8 cellular contexts compared by ENCODE assay signal in the genomic region with DNA sequence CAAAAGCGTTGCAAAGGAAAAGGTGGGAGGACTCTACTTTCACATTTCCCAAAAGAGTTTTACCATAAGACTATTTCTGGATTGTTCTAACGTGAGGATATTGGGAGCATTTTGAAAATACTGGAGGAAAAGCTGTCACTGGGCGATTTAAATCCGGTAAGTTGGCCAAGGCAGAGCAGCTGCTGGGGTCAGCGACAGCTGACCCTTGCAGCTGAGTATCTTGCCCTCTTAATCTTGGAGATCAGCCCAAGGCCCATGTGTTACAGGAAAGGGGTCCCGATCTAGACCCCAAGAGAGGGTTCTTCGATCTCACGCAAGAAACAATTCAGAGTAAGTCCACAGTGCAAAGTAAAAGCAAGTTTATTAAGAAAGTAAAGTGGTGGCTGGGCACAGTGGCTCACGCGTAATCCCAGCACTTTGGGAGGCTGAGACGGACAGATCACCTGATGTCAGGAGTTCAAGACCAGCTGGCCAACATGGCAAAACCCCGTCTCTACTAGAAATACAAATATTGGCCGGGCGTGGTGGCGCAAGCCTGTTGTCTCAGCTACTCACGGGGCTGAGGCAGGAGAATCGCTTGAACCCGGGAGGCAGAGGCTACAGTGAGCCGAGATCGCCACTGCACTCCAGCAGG. TPM values are rescaled to one million over a fixed set of nuclear protein-coding genes. Genes with fewer than 3 reads are reported as not detected.
DNase-seq lines count a peak whose midpoint lies in the region; ATAC-seq, FAIRE-seq and TF ChIP-seq lines count a peak whose summit lies in the region.

No MANE protein-coding gene starts in this region.

- H3K14ac ChIP-seq in neuronal stem cell (ENCODE audit: low read length) = no peak overlapping the region

- H3K4me1 ChIP-seq in CD4-positive, alpha-beta memory T cell (ENCODE audit: insufficient read depth, low read length) = peaks cover 48% of the 10 kb centered on the region
- H3K4me1 ChIP-seq in OCI-LY7 (ENCODE audit: insufficient read depth, low read length, poor library complexity, severe bottlenecking) (peaks cover 22% of the 10 kb centered on the region), esophagus muscularis mucosa (peaks cover 26 to 65% (median 47%) of the 10 kb centered on the region in 4 donors), neuronal stem cell (ENCODE audit: control insufficient read depth in 2 of 2, insufficient read depth in 1 of 2, low read depth in 1 of 2, low read length in 2 of 2) (peaks cover 10 to 28% of the 10 kb centered on the region in 2 donors)

- no peak overlapping the region for H3K18ac ChIP-seq in neuronal stem cell (ENCODE audit: low read length)

- H3K9me2 ChIP-seq in OCI-LY7 (ENCODE audit: insufficient read depth, low read length) = no peaks in the 10 kb centered on the region

- no peaks in the 10 kb centered on the region for H3K79me1 ChIP-seq in neuronal stem cell (ENCODE audit: low read depth, low read length)

- H2BK5ac ChIP-seq in neuronal stem cell (ENCODE audit: low read length) = no peak overlapping the region

- ATAC-seq in GM21390 (IDR thresholded peaks at IDR 0.05; ENCODE audit: unreplicated experiment) (no peak), GM18858 (IDR thresholded peaks at IDR 0.05; ENCODE audit: unreplicated experiment) (no peak)

- peak overlapping the region; percentile 87 to 96 for H3K4me3 ChIP-seq in CD4-positive, alpha-beta memory T cell (ENCODE audit: low read length in 2 of 2)
- H3K4me3 ChIP-seq in OCI-LY7 (ENCODE audit: low read depth, low read length, poor library complexity, severe bottlenecking) (peak overlapping the region; percentile 87), esophagus muscularis mucosa (peak overlapping the region; percentile 75 to 95 (median 89)), neuronal stem cell (ENCODE audit: low read length in 2 of 2) (peak overlapping the region in 1 of 2 donors; percentile 51)

- no peaks in the 10 kb centered on the region for H3K9me3 ChIP-seq in CD4-positive, alpha-beta memory T cell (ENCODE audit: control insufficient read depth in 1 of 2, low read length in 2 of 2)
- no peaks in the 10 kb centered on the region for H3K9me3 ChIP-seq in OCI-LY7 (ENCODE audit: low read length)
- no peaks in the 10 kb centered on the region for H3K9me3 ChIP-seq in esophagus muscularis mucosa
- no peaks in the 10 kb centered on the region for H3K9me3 ChIP-seq in neuronal stem cell (replicated peaks in 1 of 2; ENCODE audit: control insufficient read depth in 2 of 2, insufficient read depth in 1 of 2, low read depth in 1 of 2, low read length in 2 of 2)

- H4K8ac ChIP-seq in neuronal stem cell (ENCODE audit: low read depth, low read length) = no peak overlapping the region

- no peak for TF ChIP-seq CTCF in OCI-LY7 (conservative IDR thresholded peaks at IDR 0.05; ENCODE audit: low read length)
- TF ChIP-seq CTCF in esophagus muscularis mucosa (IDR thresholded peaks at IDR 0.05) = no peak

- no peak overlapping the region for H3K4ac ChIP-seq in neuronal stem cell (ENCODE audit: low read length)

- no peaks in the 10 kb centered on the region for H3K27me3 Mint-ChIP-seq in CD4-positive, alpha-beta memory T cell

- no peak overlapping the region for H2BK15ac ChIP-seq in neuronal stem cell (ENCODE audit: low read length)

- TF ChIP-seq EP300 in esophagus muscularis mucosa (IDR thresholded peaks at IDR 0.05) = no peak

- 38% methylated on average over 20 of the region's 20 CpGs for WGBS in esophagus muscularis mucosa
- WGBS in neuronal stem cell (ENCODE audit: extremely low coverage in 2 of 2, insufficient read length in 2 of 2, insufficient replicate concordance in 1 of 2), 2 donors = no CpG with 5 or more reads among the region's 20 CpGs

- intact Hi-C loops in CD4-positive, alpha-beta memory T cell (cut with micrococcal nuclease) = loop anchor here (1.0 kb wide), 4 partner anchors 62 to 217 kb away; partner anchors contain the start of gene PTCD3
- intact Hi-C loops in OCI-LY7 (cut with micrococcal nuclease; ENCODE audit: unreplicated experiment) = loop anchor here (1.0 to 10.0 kb wide), 4 partner anchors 62 to 191 kb away; no protein-coding TSS in a partner anchor
- intact Hi-C loops in esophagus muscularis mucosa (cut with DNase I) = loop anchor here (5.0 kb wide), 2 partner anchors 62 to 108 kb away; no protein-coding TSS in a partner anchor

- H3K9ac ChIP-seq in neuronal stem cell (ENCODE audit: low read depth, low read length, poor library complexity) = no peak overlapping the region

- H4K20me1 ChIP-seq in OCI-LY7 (ENCODE audit: insufficient read depth, low read length) = no peaks in the 10 kb centered on the region

- H2BK120ac ChIP-seq in neuronal stem cell (ENCODE audit: low read depth, low read length) = no peak overlapping the region

- H3K27ac ChIP-seq in CD4-positive, alpha-beta memory T cell (ENCODE audit: low read depth, low read length) = peak overlapping the region; percentile 60
- H3K27ac ChIP-seq in OCI-LY7 (ENCODE audit: low read depth, low read length, poor library complexity, severe bottlenecking) (no peak overlapping the region), esophagus muscularis mucosa (replicated peaks in 1 of 4) (peak overlapping the region; percentile 88 to 95 (median 88)), neuronal stem cell (replicated peaks; ENCODE audit: low read length) (no peak overlapping the region)

- no peaks in the 10 kb centered on the region for H3K27me3 ChIP-seq in CD4-positive, alpha-beta memory T cell (ENCODE audit: insufficient read depth, low read length)
- no peaks in the 10 kb centered on the region for H3K27me3 ChIP-seq in esophagus muscularis mucosa
- peaks cover 0 to 41% (median 18%) of the 10 kb centered on the region in 3 experiments for H3K27me3 ChIP-seq in neuronal stem cell (ENCODE audit: control insufficient read depth in 3 of 3, insufficient read depth in 3 of 3, low read depth in 1 of 3, low read length in 3 of 3)

- no peaks in the 10 kb centered on the region for H3K36me3 ChIP-seq in CD4-positive, alpha-beta memory T cell (ENCODE audit: insufficient read depth, low read length)
- H3K36me3 ChIP-seq in OCI-LY7 (ENCODE audit: insufficient read depth, low read length) (no peaks in the 10 kb centered on the region), esophagus muscularis mucosa (no peaks in the 10 kb centered on the region), neuronal stem cell (replicated peaks in 1 of 2; ENCODE audit: control insufficient read depth in 2 of 2, insufficient read depth in 2 of 2, low read length in 2 of 2) (no peaks in the 10 kb centered on the region)

- CTCF ChIA-PET in CD4-positive, alpha-beta memory T cell (lab: Charles Lee; ENCODE audit: partially characterized antibody) = interaction anchor here (0.6 to 9.5 kb wide), 30 partner anchors 7 to 217 kb away, joined by 3 to 275 read pairs (median 6); partner anchors contain the start of gene PTCD3
- CTCF ChIA-PET in OCI-LY7 (lab: Charles Lee; ENCODE audit: unreplicated experiment) = interaction anchor here (0.9 to 2.8 kb wide), 3 partner anchors 32 to 191 kb away, joined by 3 to 12 read pairs (median 5); no protein-coding TSS in a partner anchor

- H2AFZ ChIP-seq in OCI-LY7 (ENCODE audit: low read length) (peak overlapping the region; percentile 100), neuronal stem cell (ENCODE audit: low read length) (peak overlapping the region; percentile 92)

- H3K79me2 ChIP-seq in OCI-LY7 (ENCODE audit: insufficient read depth, low read depth, low read length) = no peaks in the 10 kb centered on the region

- peak overlapping the region; percentile 86 to 99 (median 96) for H3K27ac Mint-ChIP-seq in CD4-positive, alpha-beta memory T cell

- no peak overlapping the region for H4K91ac ChIP-seq in neuronal stem cell (ENCODE audit: low read depth, low read length, poor library complexity)

- no TSS peak for BruUV-seq in OCI-LY7 (replicated peaks; lab: Mats Ljungman, UMichigan)

- peaks cover 0 to 18% of the 10 kb centered on the region in 2 donors for H3K36me3 Mint-ChIP-seq in CD4-positive, alpha-beta memory T cell

- DNase-seq in CD4-positive, alpha-beta memory T cell = no peak
- DNase-seq in OCI-LY7 (ENCODE audit: low spot score) = no peak
- DNase-seq in esophagus muscularis mucosa (ENCODE audit: extremely low spot score) = no peak
- no peak for DNase-seq in neuronal stem cell (ENCODE audit: low spot score)
- no peak for DNase-seq in GM19238 (ENCODE audit: insufficient read length, low spot score)
- no peak for DNase-seq in frontal cortex (ENCODE audit: low spot score in 2 of 2)

- H3K4me1 Mint-ChIP-seq in CD4-positive, alpha-beta memory T cell = peaks cover 37 to 72% (median 52%) of the 10 kb centered on the region in 4 donors

- H3K9me3 Mint-ChIP-seq in CD4-positive, alpha-beta memory T cell = peaks cover 0 to 3% (median 0%) of the 10 kb centered on the region in 8 donors

- no peak for TF ChIP-seq POLR2A in esophagus muscularis mucosa (IDR thresholded peaks at IDR 0.05; ENCODE audit: low read depth)

- POLR2A ChIA-PET in CD4-positive, alpha-beta memory T cell (lab: Charles Lee; ENCODE audit: partially characterized antibody) = interaction anchor here (0.8 to 5.8 kb wide), 22 partner anchors 10 to 551 kb away, joined by 3 to 140 read pairs (median 9); partner anchors contain the start of genes IMMT, KDM3A, POLR1A and PTCD3
- POLR2A ChIA-PET in OCI-LY7 (lab: Charles Lee) = interaction anchor here (0.6 to 1.4 kb wide), 4 partner anchors 11 to 637 kb away, joined by 3 read pairs; no protein-coding TSS in a partner anchor

- no peak overlapping the region for H2AK5ac ChIP-seq in neuronal stem cell (ENCODE audit: low read depth, low read length)

- H3K4me2 ChIP-seq in OCI-LY7 (ENCODE audit: low read length) (peak overlapping the region; percentile 88), neuronal stem cell (ENCODE audit: insufficient read depth, low read length, poor library complexity, severe bottlenecking) (peak overlapping the region; percentile 90)

- peak overlapping the region; percentile 94 to 98 (median 94) for H3K4me3 Mint-ChIP-seq in CD4-positive, alpha-beta memory T cell

- no peak for FAIRE-seq in frontal cortex (lab: Jason Lieb, UNC)

- H3K23ac ChIP-seq in neuronal stem cell (ENCODE audit: low read depth, low read length, poor library complexity) = no peak overlapping the region

- no peak overlapping the region for H2BK12ac ChIP-seq in neuronal stem cell (ENCODE audit: low read length)

RNA-seq across cellular contexts. Expression of gene ST3GAL5, which starts 1.0 kb away (rescaled TPM):
- total RNA-seq in CD4-positive, alpha-beta memory T cell = 10 to 100 TPM; 37.1 to 41.7 TPM
- polyA plus RNA-seq in CD4-positive, alpha-beta memory T cell = 10 to 100 TPM in 1 of 2 donors, 1 to 10 TPM in 1; 8.0 to 13.3 TPM
- 6.1 and 7.4 TPM in 2 replicates for total RNA-seq in OCI-LY7 (2014; rRNA removed; shearing (Covaris generic))
- 8.5 and 11.3 TPM in 2 replicates for total RNA-seq in OCI-LY7 (2022)
- total RNA-seq in esophagus muscularis mucosa = 10 to 100 TPM; 11.3 to 21.6 (median 19.4) TPM
- 5.0 TPM for polyA plus RNA-seq in neuronal stem cell (2013, experiment 1 of 2)
- 5.3 TPM for polyA plus RNA-seq in neuronal stem cell (2013, experiment 2 of 2)
- 44.4 TPM for total RNA-seq in frontal cortex

Comparison
In these comparisons a context has a peak if more than half of its experiments do, and no peak if none do; other contexts are left out.
1. H3K27ac ChIP-seq: peak in CD4-positive, alpha-beta memory T cell (single experiment) and esophagus muscularis mucosa (4 of 4); none in OCI-LY7 (single experiment) and neuronal stem cell (single experiment).